ENCODE assay signal across 11 cellular contexts in the genomic region with DNA sequence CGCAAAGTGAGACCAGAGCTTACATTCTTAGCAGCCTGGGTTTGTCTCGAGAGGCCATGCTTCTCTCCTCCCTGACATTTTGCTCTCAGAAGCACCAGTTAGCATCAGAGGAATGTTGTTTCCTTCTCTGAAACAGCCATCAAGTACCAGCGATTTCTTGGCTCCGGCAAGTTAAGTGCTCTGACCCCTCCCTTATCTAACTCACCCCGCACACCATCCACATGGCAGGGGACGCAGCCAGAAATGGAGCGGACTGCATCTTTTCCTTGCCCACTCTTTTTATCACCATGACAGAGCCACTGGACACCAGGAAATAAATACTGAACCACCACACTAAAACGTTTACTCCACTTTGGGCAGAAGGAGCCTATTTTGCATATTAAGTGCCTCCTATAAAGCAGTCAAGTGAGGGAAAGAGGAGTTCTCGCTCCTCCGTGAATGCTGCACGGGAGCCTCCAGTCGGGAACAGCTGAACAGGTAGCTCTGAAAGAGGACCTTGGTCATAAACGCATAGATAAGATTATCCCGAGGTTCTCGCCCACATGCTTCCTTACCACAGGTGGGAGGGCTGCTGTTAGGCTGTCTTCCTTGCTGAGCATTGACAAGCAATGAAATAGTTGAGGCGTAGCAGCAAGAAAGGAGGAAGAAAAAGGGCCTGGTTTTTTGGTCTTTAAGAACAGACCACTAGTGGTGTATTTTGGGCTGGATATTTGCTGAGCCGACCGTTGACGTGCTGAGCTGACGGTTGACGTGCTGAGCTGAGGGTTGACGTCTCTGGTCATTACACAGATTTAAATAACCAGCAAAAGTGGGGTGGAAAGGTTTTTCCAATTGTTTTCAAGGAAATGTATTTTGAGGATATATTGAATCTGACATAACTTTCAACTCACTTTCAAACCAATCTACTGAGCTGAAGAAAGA.
A peak's percentile ranks its signal among the peaks of the same experiment; 100 is the strongest.
DNase-seq lines count a peak whose midpoint lies in the region; ATAC-seq, FAIRE-seq and TF ChIP-seq lines count a peak whose summit lies in the region.
"Had no signal": no experiment of that assay in that cellular context is flagged by ENCODE, and none has a peak within 500 bp of the region (broad histone marks: within the 10 kb centered on the region; RNA-seq: fewer than 3 reads in every experiment).

No MANE protein-coding gene starts in this region.

- H3K9ac ChIP-seq in colonic mucosa (ENCODE audit: low read depth in 2 of 2, low read length in 2 of 2), result peak overlapping the region in 1 of 2 donors; percentile 9

- intact Hi-C loops in colonic mucosa (cut with DNase I) (no loop called here), left lung (cut with DNase I) (no loop called here)

- H3K27me3 ChIP-seq in colonic mucosa (no peaks in the 10 kb centered on the region), left lung (no peaks in the 10 kb centered on the region), small intestine (ENCODE audit: control insufficient read depth in 2 of 2, insufficient read depth in 2 of 2, low read length in 2 of 2) (no peaks in the 10 kb centered on the region), H7 (ENCODE audit: control insufficient read depth, insufficient read depth, low read length) (0 out of 2 replicates have a peak, but pooled peaks cover 2% of the 10 kb centered on the region)

- ATAC-seq in left lung, result peak; percentile 29
- no peak for ATAC-seq in GM21360 (IDR thresholded peaks at IDR 0.05; ENCODE audit: unreplicated experiment)

- TF ChIP-seq CTCF in colonic mucosa (IDR thresholded peaks at IDR 0.05), result no peak
- TF ChIP-seq CTCF in left lung (IDR thresholded peaks at IDR 0.05), result no peak

- DNase-seq in HT-29 (ENCODE audit: low spot score), result peak; percentile 54
- no peak for DNase-seq in colonic mucosa
- peak; percentile 53 to 54 for DNase-seq in left lung
- DNase-seq in small intestine, result peak; percentile 80
- no peak for DNase-seq in activated CD4-positive, alpha-beta T cell treated with anti-CD3 and anti-CD28 coated beads for 4 hours
- no peak for DNase-seq in H7
- DNase-seq in COLO829 (ENCODE audit: low spot score), result no peak
- DNase-seq: activated gamma-delta T cell, NCI-H446, retina had no signal

- peak overlapping the region; percentile 77 for H3K27ac ChIP-seq in colonic mucosa
- H3K27ac ChIP-seq in left lung, result peak overlapping the region; percentile 92 to 93
- peak overlapping the region; percentile 92 to 96 for H3K27ac ChIP-seq in small intestine (ENCODE audit: low read depth in 1 of 2, low read length in 1 of 2)

- no peaks in the 10 kb centered on the region for H3K9me3 ChIP-seq in colonic mucosa
- no peaks in the 10 kb centered on the region for H3K9me3 ChIP-seq in left lung
- no peaks in the 10 kb centered on the region for H3K9me3 ChIP-seq in small intestine (ENCODE audit: control insufficient read depth, low read depth)

- 18 to 53% (median 40%) methylated on average over 22 of the region's 22 CpGs for WGBS in small intestine, 3 donors

- H3K36me3 ChIP-seq in colonic mucosa (no peaks in the 10 kb centered on the region), left lung (peaks cover 0 to 55% of the 10 kb centered on the region in 2 donors), small intestine (ENCODE audit: control insufficient read depth in 2 of 2, insufficient read depth in 2 of 2, low read length in 2 of 2) (no peaks in the 10 kb centered on the region), H7 (replicated peaks; ENCODE audit: control insufficient read depth, insufficient read depth, low read length) (peaks cover 1% of the 10 kb centered on the region; the same call in 1 of the 2 replicates)

- no peak for FAIRE-seq in small intestine (lab: Jason Lieb, UNC)

- H3K4me1 ChIP-seq in colonic mucosa (peaks cover 4% of the 10 kb centered on the region), left lung (peaks cover 23 to 24% of the 10 kb centered on the region in 2 donors), small intestine (ENCODE audit: control insufficient read depth in 2 of 2, insufficient read depth in 1 of 2, low read depth in 1 of 2, low read length in 1 of 2) (peaks cover 0 to 6% of the 10 kb centered on the region in 2 donors)

- H3K4me3 ChIP-seq in colonic mucosa (no peak overlapping the region), left lung (peak overlapping the region; percentile 13 to 34), small intestine (ENCODE audit: low read depth in 1 of 2, low read length in 2 of 2) (peak overlapping the region in 1 of 2 donors; percentile 63), H7 (ENCODE audit: insufficient read depth, low read depth, low read length) (no peak overlapping the region; the same call in 1 of the 2 replicates)

Comparison
In these comparisons a context has a peak if more than half of its experiments do, and no peak if none do; other contexts are left out.
1. DNase-seq: peak in HT-29 (single experiment), left lung (2 of 2) and small intestine (single experiment); none in colonic mucosa (single experiment), activated CD4-positive, alpha-beta T cell treated with anti-CD3 and anti-CD28 coated beads for 4 hours (0 of 2), H7 (single experiment) and COLO829 (single experiment).
2. H3K4me3 ChIP-seq: peak in left lung (2 of 2); none in colonic mucosa (single experiment) and H7 (single experiment).
3. Peak in every context shown above with its lines, with median percentiles within 50 percentile points of each other: H3K27ac ChIP-seq.